1 cellular context compared by ENCODE assay signal in the genomic region with DNA sequence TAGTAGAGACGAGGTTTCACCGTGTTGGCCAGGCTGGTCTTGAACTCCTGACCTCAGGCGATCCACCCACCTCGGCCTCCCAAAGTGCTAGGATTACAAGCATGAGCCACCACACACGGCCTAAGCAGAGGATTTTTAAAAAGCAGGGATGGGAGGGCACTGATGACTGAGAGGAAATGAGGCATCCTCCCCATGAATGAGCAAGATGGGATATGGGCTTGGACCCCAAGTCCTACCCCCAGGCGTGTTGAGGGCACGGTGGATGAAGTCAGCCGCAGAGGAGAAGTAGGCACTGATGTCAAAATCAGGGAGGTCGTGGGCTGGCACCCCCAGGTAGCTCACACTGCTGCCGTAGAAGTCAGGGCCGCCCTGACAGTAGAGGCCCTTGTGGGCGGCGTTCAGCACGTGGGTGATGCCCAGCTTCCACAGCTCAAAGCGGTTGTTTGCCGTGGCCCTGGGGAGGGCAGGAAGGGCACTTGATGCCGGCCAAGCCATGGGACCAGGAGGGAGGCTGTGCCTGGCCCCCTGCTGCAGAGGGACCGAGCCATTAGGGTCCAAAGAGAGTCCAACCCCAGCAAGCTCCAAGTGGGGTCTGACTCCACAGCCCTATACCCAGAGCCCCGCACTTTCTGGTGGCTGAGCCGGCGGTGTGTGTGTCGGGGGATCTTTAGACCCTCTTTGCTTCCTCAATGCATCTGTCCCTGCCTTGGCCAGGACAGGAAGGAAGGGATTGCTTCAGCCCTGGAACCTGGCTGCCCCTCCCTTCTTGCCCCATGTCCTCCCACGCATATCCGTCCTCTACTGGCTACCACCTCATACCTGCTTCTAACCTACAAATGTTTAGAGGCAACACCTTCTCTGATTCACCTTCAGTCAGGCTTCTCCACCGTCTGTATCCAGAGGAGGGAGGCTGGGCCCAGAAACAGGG.
A peak's percentile ranks its signal among the peaks of the same experiment; 100 is the strongest.
TF ChIP-seq lines count a peak whose summit lies in the region.

No MANE protein-coding gene starts in this region.

TF ChIP-seq in K562, 482 proteins besides CTCF, POLR2A, EP300 and RAD21 (continues in another document):
- TF ChIP-seq MEF2D (tag; conservative IDR thresholded peaks at IDR 0.05; ENCODE audit: low read depth) (no peak), CHD2 (IDR thresholded peaks at IDR 0.05; ENCODE audit: low read depth, low read length) (no peak), ZNF583 (CRISPR knock-in tag; IDR thresholded peaks at IDR 0.05) (no peak), CTBP1 (IDR thresholded peaks at IDR 0.05; ENCODE audit: borderline replicate concordance) (no peak), ZNF12 (CRISPR knock-in tag; IDR thresholded peaks at IDR 0.05) (0 out of 2 replicates have a peak, but pooled peaks have one; percentile 18), ZNF347 (CRISPR knock-in tag; IDR thresholded peaks at IDR 0.05; ENCODE audit: low read depth) (no peak), TRIM24 (IDR thresholded peaks at IDR 0.05) (no peak), PHB (CRISPR knock-in tag; IDR thresholded peaks at IDR 0.05) (no peak), SLC30A9 (CRISPR knock-in tag; IDR thresholded peaks at IDR 0.05) (no peak), BRD9 (IDR thresholded peaks at IDR 0.05; ENCODE audit: low read depth, partially characterized antibody) (no peak), CGGBP1 (CRISPR knock-in tag; IDR thresholded peaks at IDR 0.05) (no peak), ZNF224 (CRISPR knock-in tag; IDR thresholded peaks at IDR 0.05) (no peak), NFE2L1 (tag; IDR thresholded peaks at IDR 0.05; ENCODE audit: borderline replicate concordance, low read depth) (no peak), FOXA3 (CRISPR knock-in tag; conservative IDR thresholded peaks at IDR 0.05 in 1 of 2, IDR thresholded peaks at IDR 0.05 in 1 of 2) (peak in 1 of 2 experiments; percentile 19; a peak in 1 of 4 replicates), ZNF121 (CRISPR knock-in tag; conservative IDR thresholded peaks at IDR 0.05) (no peak), MEIS2 (IDR thresholded peaks at IDR 0.05; ENCODE audit: partially characterized antibody) (peak; percentile 2), GABPA (tag; conservative IDR thresholded peaks at IDR 0.05; ENCODE audit: low read depth) (0 out of 2 replicates have a peak, but pooled peaks have one; percentile 15), JUND (IDR thresholded peaks at IDR 0.05; ENCODE audit: borderline replicate concordance, low read depth, low read length) (no peak), JUND (tag; IDR thresholded peaks at IDR 0.05; ENCODE audit: borderline replicate concordance, low read depth, low read length) (no peak), RFX7 (CRISPR knock-in tag; IDR thresholded peaks at IDR 0.05) (no peak), ZNF780A (CRISPR knock-in tag; IDR thresholded peaks at IDR 0.05) (no peak), GABPB1 (CRISPR knock-in tag; IDR thresholded peaks at IDR 0.05) (no peak), L3MBTL2 (IDR thresholded peaks at IDR 0.05) (no peak), PHF20 (IDR thresholded peaks at IDR 0.05; ENCODE audit: partially characterized antibody) (no peak), BRD4 (IDR thresholded peaks at IDR 0.05) (no peak), HOXB6 (CRISPR knock-in tag; IDR thresholded peaks at IDR 0.05; ENCODE audit: borderline replicate concordance) (no peak), TEAD4 (IDR thresholded peaks at IDR 0.05; ENCODE audit: low read length) (no peak), TEAD4 (CRISPR knock-in tag; IDR thresholded peaks at IDR 0.05; ENCODE audit: borderline replicate concordance) (0 out of 2 replicates have a peak, but pooled peaks have one; percentile 25), SETDB1 (IDR thresholded peaks at IDR 0.05; ENCODE audit: low read length) (no peak), ASH1L (IDR thresholded peaks at IDR 0.05; ENCODE audit: borderline replicate concordance, low read depth, partially characterized antibody) (no peak), ATF3 (IDR thresholded peaks at IDR 0.05) (no peak), ATF3 (CRISPR knock-in tag; conservative IDR thresholded peaks at IDR 0.05) (no peak), HMGN3 (IDR thresholded peaks at IDR 0.05; ENCODE audit: borderline replicate concordance, extremely low read depth, insufficient read length, low read depth, low read length) (no peak), MXI1 (IDR thresholded peaks at IDR 0.05; ENCODE audit: low read depth, low read length) (no peak), CHD4 (IDR thresholded peaks at IDR 0.05; ENCODE audit: insufficient read depth, insufficient replicate concordance, low read depth, low read length, poor library complexity, severe bottlenecking) (no peak), BCLAF1 (IDR thresholded peaks at IDR 0.05; ENCODE audit: borderline replicate concordance in 1 of 2, control insufficient read depth in 1 of 2, low read depth in 2 of 2, low read length in 1 of 2) (no peak), ZNF740 (CRISPR knock-in tag; IDR thresholded peaks at IDR 0.05) (0 out of 2 replicates have a peak, but pooled peaks have one; percentile 13), ZNF740 (tag; IDR thresholded peaks at IDR 0.05) (no peak), YY1 (IDR thresholded peaks at IDR 0.05; ENCODE audit: borderline replicate concordance in 1 of 3, control insufficient read depth in 1 of 3, extremely low read depth in 1 of 3, insufficient read depth in 3 of 3, insufficient read length in 1 of 3, insufficient replicate concordance in 2 of 3, low read depth in 1 of 3, low read length in 2 of 3) (peak in 1 of 3 experiments; percentile 1), RB1 (IDR thresholded peaks at IDR 0.05; ENCODE audit: low read depth) (0 out of 2 replicates have a peak, but pooled peaks have one; percentile 16), ZNF311 (CRISPR knock-in tag; IDR thresholded peaks at IDR 0.05) (no peak)
- TF ChIP-seq, protein P1, sequence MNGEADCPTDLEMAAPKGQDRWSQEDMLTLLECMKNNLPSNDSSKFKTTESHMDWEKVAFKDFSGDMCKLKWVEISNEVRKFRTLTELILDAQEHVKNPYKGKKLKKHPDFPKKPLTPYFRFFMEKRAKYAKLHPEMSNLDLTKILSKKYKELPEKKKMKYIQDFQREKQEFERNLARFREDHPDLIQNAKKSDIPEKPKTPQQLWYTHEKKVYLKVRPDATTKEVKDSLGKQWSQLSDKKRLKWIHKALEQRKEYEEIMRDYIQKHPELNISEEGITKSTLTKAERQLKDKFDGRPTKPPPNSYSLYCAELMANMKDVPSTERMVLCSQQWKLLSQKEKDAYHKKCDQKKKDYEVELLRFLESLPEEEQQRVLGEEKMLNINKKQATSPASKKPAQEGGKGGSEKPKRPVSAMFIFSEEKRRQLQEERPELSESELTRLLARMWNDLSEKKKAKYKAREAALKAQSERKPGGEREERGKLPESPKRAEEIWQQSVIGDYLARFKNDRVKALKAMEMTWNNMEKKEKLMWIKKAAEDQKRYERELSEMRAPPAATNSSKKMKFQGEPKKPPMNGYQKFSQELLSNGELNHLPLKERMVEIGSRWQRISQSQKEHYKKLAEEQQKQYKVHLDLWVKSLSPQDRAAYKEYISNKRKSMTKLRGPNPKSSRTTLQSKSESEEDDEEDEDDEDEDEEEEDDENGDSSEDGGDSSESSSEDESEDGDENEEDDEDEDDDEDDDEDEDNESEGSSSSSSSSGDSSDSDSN (IDR thresholded peaks at IDR 0.05; ENCODE audit: borderline replicate concordance in 1 of 2, low read depth in 2 of 2, low read length in 2 of 2): no peak
- TF ChIP-seq, protein P2, sequence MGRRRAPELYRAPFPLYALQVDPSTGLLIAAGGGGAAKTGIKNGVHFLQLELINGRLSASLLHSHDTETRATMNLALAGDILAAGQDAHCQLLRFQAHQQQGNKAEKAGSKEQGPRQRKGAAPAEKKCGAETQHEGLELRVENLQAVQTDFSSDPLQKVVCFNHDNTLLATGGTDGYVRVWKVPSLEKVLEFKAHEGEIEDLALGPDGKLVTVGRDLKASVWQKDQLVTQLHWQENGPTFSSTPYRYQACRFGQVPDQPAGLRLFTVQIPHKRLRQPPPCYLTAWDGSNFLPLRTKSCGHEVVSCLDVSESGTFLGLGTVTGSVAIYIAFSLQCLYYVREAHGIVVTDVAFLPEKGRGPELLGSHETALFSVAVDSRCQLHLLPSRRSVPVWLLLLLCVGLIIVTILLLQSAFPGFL (CRISPR knock-in tag; IDR thresholded peaks at IDR 0.05): no peak
- TF ChIP-seq, protein P3, sequence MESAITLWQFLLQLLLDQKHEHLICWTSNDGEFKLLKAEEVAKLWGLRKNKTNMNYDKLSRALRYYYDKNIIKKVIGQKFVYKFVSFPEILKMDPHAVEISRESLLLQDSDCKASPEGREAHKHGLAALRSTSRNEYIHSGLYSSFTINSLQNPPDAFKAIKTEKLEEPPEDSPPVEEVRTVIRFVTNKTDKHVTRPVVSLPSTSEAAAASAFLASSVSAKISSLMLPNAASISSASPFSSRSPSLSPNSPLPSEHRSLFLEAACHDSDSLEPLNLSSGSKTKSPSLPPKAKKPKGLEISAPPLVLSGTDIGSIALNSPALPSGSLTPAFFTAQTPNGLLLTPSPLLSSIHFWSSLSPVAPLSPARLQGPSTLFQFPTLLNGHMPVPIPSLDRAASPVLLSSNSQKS (CRISPR knock-in tag; IDR thresholded peaks at IDR 0.05): no peak
- TF ChIP-seq, protein P4, sequence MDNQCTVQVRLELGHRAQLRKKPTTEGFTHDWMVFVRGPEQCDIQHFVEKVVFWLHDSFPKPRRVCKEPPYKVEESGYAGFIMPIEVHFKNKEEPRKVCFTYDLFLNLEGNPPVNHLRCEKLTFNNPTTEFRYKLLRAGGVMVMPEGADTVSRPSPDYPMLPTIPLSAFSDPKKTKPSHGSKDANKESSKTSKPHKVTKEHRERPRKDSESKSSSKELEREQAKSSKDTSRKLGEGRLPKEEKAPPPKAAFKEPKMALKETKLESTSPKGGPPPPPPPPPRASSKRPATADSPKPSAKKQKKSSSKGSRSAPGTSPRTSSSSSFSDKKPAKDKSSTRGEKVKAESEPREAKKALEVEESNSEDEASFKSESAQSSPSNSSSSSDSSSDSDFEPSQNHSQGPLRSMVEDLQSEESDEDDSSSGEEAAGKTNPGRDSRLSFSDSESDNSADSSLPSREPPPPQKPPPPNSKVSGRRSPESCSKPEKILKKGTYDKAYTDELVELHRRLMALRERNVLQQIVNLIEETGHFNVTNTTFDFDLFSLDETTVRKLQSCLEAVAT (IDR thresholded peaks at IDR 0.05): no peak
